8 cellular contexts compared by ENCODE assay signal in the genomic region with DNA sequence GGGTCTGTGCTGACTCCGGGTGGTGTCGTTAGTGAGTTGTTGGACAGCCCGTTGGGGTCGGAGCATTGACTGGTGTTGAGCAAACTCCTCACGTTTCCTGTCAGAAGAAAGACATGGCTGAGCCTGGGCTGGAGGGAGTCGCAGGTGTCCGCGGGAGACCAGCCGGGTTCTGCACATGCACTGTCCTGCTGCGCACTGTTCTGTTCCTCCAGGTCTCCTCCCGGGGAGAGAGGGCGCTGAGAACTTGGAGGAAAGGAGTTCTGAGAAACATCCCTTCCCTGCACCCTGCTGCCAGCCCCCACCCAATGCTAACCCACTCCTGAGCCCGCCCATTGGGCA. TPM values are rescaled to one million over a fixed set of nuclear protein-coding genes. Genes with fewer than 3 reads are reported as not detected.
DNase-seq lines count a peak whose midpoint lies in the region; ATAC-seq and TF ChIP-seq lines count a peak whose summit lies in the region.

No MANE protein-coding gene starts in this region.

- H3F3A ChIP-seq in SU-DHL-6 (ENCODE audit: insufficient read depth) = no peaks in the 10 kb centered on the region

- peak overlapping the region; percentile 53 for H3K4me2 ChIP-seq in SU-DHL-6 (ENCODE audit: low read depth, low read length, poor library complexity, severe bottlenecking)
- H3K4me2 ChIP-seq in fibroblast of lung (ENCODE audit: extremely low read depth, insufficient read depth, low read length) = peak overlapping the region; percentile 85

- H3K79me2 ChIP-seq in SU-DHL-6 (ENCODE audit: insufficient read depth, low read length) (peaks cover 59% of the 10 kb centered on the region), fibroblast of lung (ENCODE audit: control insufficient read depth, insufficient read depth, low read length) (peaks cover 25% of the 10 kb centered on the region)

- intact Hi-C loops in prostate gland (cut with DNase I) = loop anchor here (10.0 kb wide), 1 partner anchor 336 kb away; the partner anchor contains the start of genes ATP5ME and MYL5

- TF ChIP-seq POLR2A in prostate gland (IDR thresholded peaks at IDR 0.05) = no peak

- H3K9ac ChIP-seq in SU-DHL-6 (ENCODE audit: low read length) = peak overlapping the region; percentile 85
- H3K9ac ChIP-seq in fibroblast of lung (ENCODE audit: insufficient read depth, low read length) = no peak overlapping the region

- H3K27ac ChIP-seq in SU-DHL-6 (ENCODE audit: low read depth, low read length) (peak overlapping the region; percentile 62), fibroblast of lung (ENCODE audit: insufficient read depth, low read length) (peak overlapping the region; percentile 97), prostate gland (no peak overlapping the region)

- no peaks in the 10 kb centered on the region for H3K9me2 ChIP-seq in SU-DHL-6 (replicated peaks; ENCODE audit: insufficient read depth, low read length)

- H3K4me1 ChIP-seq in fibroblast of lung (ENCODE audit: control insufficient read depth, extremely low read depth, insufficient read depth, low read length) = no peaks in the 10 kb centered on the region
- no peaks in the 10 kb centered on the region for H3K4me1 ChIP-seq in prostate gland (replicated peaks)

- ATAC-seq in HG02870 (IDR thresholded peaks at IDR 0.05; ENCODE audit: unreplicated experiment) = no peak

- H3K36me3 ChIP-seq in SU-DHL-6 (ENCODE audit: low read length) = peaks cover 45% of the 10 kb centered on the region
- H3K36me3 ChIP-seq in fibroblast of lung (ENCODE audit: control insufficient read depth, insufficient read depth, low read length) = no peaks in the 10 kb centered on the region
- H3K36me3 ChIP-seq in prostate gland = no peaks in the 10 kb centered on the region

- H2AFZ ChIP-seq in SU-DHL-6 (ENCODE audit: low read depth, low read length, severe bottlenecking) (no peak overlapping the region), fibroblast of lung (ENCODE audit: low read length) (no peak overlapping the region)

- peaks cover 22% of the 10 kb centered on the region for H3K9me3 ChIP-seq in SU-DHL-6 (ENCODE audit: insufficient read depth, low read length)
- H3K9me3 ChIP-seq in fibroblast of lung (ENCODE audit: control insufficient read depth, insufficient read depth, low read depth, low read length) = no peaks in the 10 kb centered on the region
- H3K9me3 ChIP-seq in prostate gland = no peaks in the 10 kb centered on the region

- 24% methylated on average over 13 of the region's 13 CpGs for WGBS in prostate gland

- H4K20me1 ChIP-seq in SU-DHL-6 (ENCODE audit: low read depth, low read length) (no peaks in the 10 kb centered on the region), fibroblast of lung (ENCODE audit: control insufficient read depth, extremely low read depth, insufficient read depth, low read length) (no peaks in the 10 kb centered on the region)

- H3K4me3 ChIP-seq in SU-DHL-6 (ENCODE audit: insufficient read depth, low read length, poor library complexity, severe bottlenecking) = peak overlapping the region; percentile 90
- peak overlapping the region; percentile 75 to 89 (median 84) for H3K4me3 ChIP-seq in fibroblast of lung (replicated peaks in 1 of 4; ENCODE audit: control extremely low read depth in 1 of 4, insufficient read depth in 1 of 4, low read depth in 3 of 4, low read length in 4 of 4)
- peak overlapping the region; percentile 82 to 83 for H3K4me3 ChIP-seq in prostate gland

- DNase-seq in EL (peak; percentile 7), fibroblast of lung (ENCODE audit: low read depth in 2 of 2) (no peak), prostate gland (ENCODE audit: low spot score) (no peak), NCI-H1092 (lab: John Stamatoyannopoulos, UW) (no peak), pons (ENCODE audit: low spot score) (no peak), SW 1271 (lab: John Stamatoyannopoulos, UW) (no peak)

- TF ChIP-seq CTCF in SU-DHL-6 (IDR thresholded peaks at IDR 0.05; ENCODE audit: insufficient read depth, low read length, poor library complexity, severe bottlenecking) (no peak), fibroblast of lung (conservative IDR thresholded peaks at IDR 0.05 in 1 of 2, IDR thresholded peaks at IDR 0.05 in 1 of 2; ENCODE audit: low read depth in 1 of 2, low read length in 2 of 2) (no peak), prostate gland (IDR thresholded peaks at IDR 0.05) (no peak)

- H3K27me3 ChIP-seq in SU-DHL-6 (ENCODE audit: low read length) (no peaks in the 10 kb centered on the region), fibroblast of lung (ENCODE audit: control insufficient read depth, insufficient read depth, low read length) (no peaks in the 10 kb centered on the region), prostate gland (replicated peaks; ENCODE audit: insufficient read depth) (no peaks in the 10 kb centered on the region)

RNA-seq across cellular contexts. Expression of gene ZNF141, which starts 1.1 kb away (rescaled TPM):
- 8.9 and 9.8 TPM in 2 replicates for total RNA-seq in fibroblast of lung
- polyA plus RNA-seq in fibroblast of lung = 3.3 and 5.1 TPM in 2 replicates
- 2.1 and 2.4 TPM in 2 replicates for polyA plus RNA-seq in fibroblast of lung (2012)
- polyA minus RNA-seq in fibroblast of lung (ENCODE audit: low replicate concordance) = 1.1 and 3.1 TPM in 2 replicates
- total RNA-seq in prostate gland = 10 to 100 TPM; 17.2 to 32.2 TPM

RNA-seq across cellular contexts. Expression of gene ZNF732, which starts 33.5 kb away (rescaled TPM):
- total RNA-seq in fibroblast of lung (0.26 and 0.33 TPM in 2 replicates), prostate gland (1 to 10 TPM in 1 of 2 donors, under 1 TPM in 1; 0.14 to 2.3 TPM)
- 0.21 TPM in 1 of 2 replicates, not detected in the other for polyA plus RNA-seq in fibroblast of lung
- polyA plus RNA-seq in fibroblast of lung (2012) = 0.13 TPM in 1 of 2 replicates, not detected in the other
- 0.59 TPM in 1 of 2 replicates, not detected in the other for polyA minus RNA-seq in fibroblast of lung (ENCODE audit: low replicate concordance)

Comparison
In these comparisons a context has a peak if more than half of its experiments do, and no peak if none do; other contexts are left out.
1. H3K27ac ChIP-seq: peak in SU-DHL-6 (single experiment) and fibroblast of lung (single experiment); none in prostate gland (0 of 2).
2. Peak in every context shown above with its lines, with median percentiles within 50 percentile points of each other: H3K4me3 ChIP-seq.